ENCODE assay signal across 11 cellular contexts in genomic region chr18:50573196-50573595, GRCh38. TPM values are rescaled to one million over a fixed set of nuclear protein-coding genes. Genes with fewer than 3 reads are reported as not detected.
"Had no signal": no experiment of that assay in that cellular context is flagged by ENCODE, and none has a peak within 500 bp of the region (broad histone marks: within the 10 kb centered on the region; RNA-seq: fewer than 3 reads in every experiment).

No MANE protein-coding gene starts in this region.

RNA-seq across cellular contexts. Expression of gene MAPK4, which starts 13.3 kb away (rescaled TPM):
- total RNA-seq: activated CD4-positive, alpha-beta memory T cell treated with anti-CD3 and anti-CD28 coated beads, Interleukin-2, amount 10 ng/mL, durations not matched to agents 7 days and 5 days; activated CD4-positive, alpha-beta T cell treated with anti-CD3 and anti-CD28 coated beads for 36 hours; activated CD4-positive, alpha-beta T cell treated with anti-CD3 and anti-CD28 coated beads, Interleukin-2, amount 10 ng/mL, durations not matched to agents 7 days and 5 days; activated CD8-positive, alpha-beta memory T cell treated with anti-CD3 and anti-CD28 coated beads, Interleukin-2, amount 10 ng/mL, durations not matched to agents 7 days and 5 days; activated CD8-positive, alpha-beta T cell treated with anti-CD3 and anti-CD28 coated beads, Interleukin-2, amount 10 ng/mL, durations not matched to agents 7 days and 5 days; activated naive CD8-positive, alpha-beta T cell treated with anti-CD3 and anti-CD28 coated beads, Interleukin-2, amount 10 ng/mL, durations not matched to agents 7 days and 5 days; activated T-helper 2 cell treated with anti-CD3 and anti-CD28 coated beads, Interferon-gamma antibody, Interleukin-2, Interleukin-4, amounts not matched to agents 10 μg/mL and 5 μg/mL and 100 μg/mL, durations not matched to agents 14 hours and 24 hours and 36 hours; bronchial epithelial cell; T-helper 1 cell treated with Interleukin-12 subunit alpha and Interleukin-12 subunit beta and Interleukin-4 antibody, amounts not matched to agents 30 ng/mL and 1 ng/mL, for 36 hours; T-helper 17 cell; T-helper 2 cell treated with Interferon-gamma antibody and Interleukin-4, amounts not matched to agents 100 ng/mL and 5 ng/mL, for 36 hours had no signal
